Comparison of ENCODE assay signal across 1 cellular context in genomic region chr11:95067042-95067827, GRCh38.
TF ChIP-seq lines count a peak whose summit lies in the region.

No MANE protein-coding gene starts in this region.

TF ChIP-seq in H1, 55 proteins besides CTCF, POLR2A, EP300 and RAD21:
- TF ChIP-seq KDM4A (IDR thresholded peaks at IDR 0.05; ENCODE audit: low read depth, low read length, severe bottlenecking) (peak; percentile 93), CREB1 (IDR thresholded peaks at IDR 0.05) (0 out of 2 replicates have a peak, but pooled peaks have one; percentile 9), HDAC2 (IDR thresholded peaks at IDR 0.05; ENCODE audit: borderline replicate concordance in 1 of 2, low read depth in 2 of 2, low read length in 2 of 2) (peak in 1 of 2 experiments; percentile 51; a peak in 1 of 4 replicates), SAP30 (IDR thresholded peaks at IDR 0.05; ENCODE audit: insufficient read depth, insufficient replicate concordance, low read length) (no peak), PHF8 (conservative IDR thresholded peaks at IDR 0.05; ENCODE audit: low read depth, low read length) (peak; percentile 81), MAX (IDR thresholded peaks at IDR 0.05) (peak; percentile 79; the same call in 1 of the 2 replicates), ASH2L (IDR thresholded peaks at IDR 0.05; ENCODE audit: low read length) (peak; percentile 66), TAF7 (optimal IDR thresholded peaks at IDR 0.05; ENCODE audit: borderline replicate concordance, low read depth, low read length) (peak; percentile 17), CHD7 (IDR thresholded peaks at IDR 0.05; ENCODE audit: insufficient replicate concordance, low read length) (no peak), E2F6 (IDR thresholded peaks at IDR 0.05) (peak; percentile 65), YY1 (IDR thresholded peaks at IDR 0.05; ENCODE audit: low read depth, low read length) (peak; percentile 87), ATF3 (IDR thresholded peaks at IDR 0.05; ENCODE audit: insufficient read depth, low read depth, low read length) (no peak), GABPA (IDR thresholded peaks at IDR 0.05; ENCODE audit: borderline replicate concordance, insufficient read depth, low read length) (0 out of 2 replicates have a peak, but pooled peaks have one; percentile 44), BACH1 (IDR thresholded peaks at IDR 0.05; ENCODE audit: low read length) (peak; percentile 57), POLR2AphosphoS5 (IDR thresholded peaks at IDR 0.05; ENCODE audit: low read depth, low read length) (peak; percentile 55; the same call in 1 of the 2 replicates), SUZ12 (IDR thresholded peaks at IDR 0.05; ENCODE audit: low read length) (peak; percentile 35; the same call in 1 of the 2 replicates), CTBP2 (IDR thresholded peaks at IDR 0.05; ENCODE audit: borderline replicate concordance, insufficient read depth, insufficient read length, low read length) (peak; percentile 8), RXRA (IDR thresholded peaks at IDR 0.05; ENCODE audit: insufficient read depth, low read depth, low read length) (no peak)
